In genomic region chr12:51592034-51592705, GRCh38 we compare ENCODE assay signal across 8 cellular contexts. TPM values are rescaled to one million over a fixed set of nuclear protein-coding genes. Genes with fewer than 3 reads are reported as not detected.
DNase-seq lines count a peak whose midpoint lies in the region; ATAC-seq and TF ChIP-seq lines count a peak whose summit lies in the region.

No MANE protein-coding gene starts in this region.

- H3K79me2 ChIP-seq in ACC112 (ENCODE audit: control insufficient read depth, insufficient read depth, low read length, unreplicated experiment): peaks cover 30% of the 10 kb centered on the region

- H2AFZ ChIP-seq in ACC112 (ENCODE audit: low read length, unreplicated experiment): peak overlapping the region; percentile 70

- H3K9me3 ChIP-seq in iPS-18c (ENCODE audit: control insufficient read depth, insufficient read depth, low read length) (no peaks in the 10 kb centered on the region), colonic mucosa (no peaks in the 10 kb centered on the region)

- H3K9ac ChIP-seq in colonic mucosa (ENCODE audit: low read depth in 2 of 2, low read length in 2 of 2): no peak overlapping the region

- CTCF ChIA-PET in activated CD4-positive, alpha-beta memory T cell treated with anti-CD3 and anti-CD28 coated beads, Interleukin-2, amount 10 ng/mL, durations not matched to agents 7 days and 5 days (lab: Charles Lee): no interaction called here

- H3K4me3 ChIP-seq in ACC112 (ENCODE audit: low read depth, low read length) (peak overlapping the region; percentile 76), iPS-18c (ENCODE audit: insufficient read depth, low read depth, low read length) (peak overlapping the region; percentile 92), colonic mucosa (no peak overlapping the region)

- TF ChIP-seq CTCF in colonic mucosa (IDR thresholded peaks at IDR 0.05): no peak

- H3K27me3 ChIP-seq in ACC112 (ENCODE audit: insufficient read depth, low read length) (no peaks in the 10 kb centered on the region), colonic mucosa (peaks cover 6% of the 10 kb centered on the region)

- H3K9me3 Mint-ChIP-seq in activated CD4-positive, alpha-beta memory T cell treated with anti-CD3 and anti-CD28 coated beads, Interleukin-2, amount 10 ng/mL, durations not matched to agents 7 days and 5 days: no peaks in the 10 kb centered on the region

- intact Hi-C loops in Right ventricle myocardium superior (cut with DNase I): no loop called here
- intact Hi-C loops in colonic mucosa (cut with DNase I): no loop called here

- DNase-seq in GM04503 (ENCODE audit: low read depth) (peak; percentile 85), Right ventricle myocardium superior (no peak), GF-D8 (lab: John Stamatoyannopoulos, UW) (no peak), colonic mucosa (no peak)
- no peak for DNase-seq in activated CD4-positive, alpha-beta memory T cell treated with anti-CD3 and anti-CD28 coated beads, Interleukin-2, amount 10 ng/mL, durations not matched to agents 7 days and 5 days

- POLR2A ChIA-PET in activated CD4-positive, alpha-beta memory T cell treated with anti-CD3 and anti-CD28 coated beads, Interleukin-2, amount 10 ng/mL, durations not matched to agents 7 days and 5 days (lab: Charles Lee): interaction anchor here (0.5 to 1.2 kb wide), 2 partner anchors 10 to 201 kb away, joined by 3 read pairs; partner anchors contain the start of gene GALNT6

- peaks cover 63% of the 10 kb centered on the region for H3K27me3 Mint-ChIP-seq in activated CD4-positive, alpha-beta memory T cell treated with anti-CD3 and anti-CD28 coated beads, Interleukin-2, amount 10 ng/mL, durations not matched to agents 7 days and 5 days

- H3K36me3 Mint-ChIP-seq in activated CD4-positive, alpha-beta memory T cell treated with anti-CD3 and anti-CD28 coated beads, Interleukin-2, amount 10 ng/mL, durations not matched to agents 7 days and 5 days (ENCODE audit: low read depth): peaks cover 4% of the 10 kb centered on the region

- no peak for ATAC-seq in HG03571 (IDR thresholded peaks at IDR 0.05; ENCODE audit: unreplicated experiment)
- ATAC-seq in Right ventricle myocardium superior (ENCODE audit: poor library complexity): no peak

- peak overlapping the region; percentile 69 for H3K4me3 Mint-ChIP-seq in activated CD4-positive, alpha-beta memory T cell treated with anti-CD3 and anti-CD28 coated beads, Interleukin-2, amount 10 ng/mL, durations not matched to agents 7 days and 5 days

- peaks cover 11% of the 10 kb centered on the region for H3K4me1 ChIP-seq in ACC112 (ENCODE audit: control insufficient read depth, insufficient read depth, low read length, unreplicated experiment)
- no peaks in the 10 kb centered on the region for H3K4me1 ChIP-seq in colonic mucosa

- no peak overlapping the region for H3K27ac Mint-ChIP-seq in activated CD4-positive, alpha-beta memory T cell treated with anti-CD3 and anti-CD28 coated beads, Interleukin-2, amount 10 ng/mL, durations not matched to agents 7 days and 5 days

- H3K36me3 ChIP-seq in ACC112 (ENCODE audit: insufficient read depth, low read length): no peaks in the 10 kb centered on the region
- no peaks in the 10 kb centered on the region for H3K36me3 ChIP-seq in colonic mucosa

- 0 out of 2 replicates have a peak overlapping the region, but pooled peaks have one; percentile 16 for H3K27ac ChIP-seq in ACC112 (ENCODE audit: low read depth, low read length)
- H3K27ac ChIP-seq in colonic mucosa: no peak overlapping the region

- peaks cover 21% of the 10 kb centered on the region for H3K4me1 Mint-ChIP-seq in activated CD4-positive, alpha-beta memory T cell treated with anti-CD3 and anti-CD28 coated beads, Interleukin-2, amount 10 ng/mL, durations not matched to agents 7 days and 5 days

RNA-seq across cellular contexts. Expression of gene SCN8A, which starts 1.1 kb away (rescaled TPM):
- under 1 TPM; 0.33 to 0.58 TPM for total RNA-seq in activated CD4-positive, alpha-beta memory T cell treated with anti-CD3 and anti-CD28 coated beads, Interleukin-2, amount 10 ng/mL, durations not matched to agents 7 days and 5 days
- 0.13 TPM for total RNA-seq in Right ventricle myocardium superior
- 1 to 10 TPM; 4.2 to 10.0 TPM for total RNA-seq in colonic mucosa
